Comparison of ENCODE assay signal across 11 cellular contexts in the genomic region with DNA sequence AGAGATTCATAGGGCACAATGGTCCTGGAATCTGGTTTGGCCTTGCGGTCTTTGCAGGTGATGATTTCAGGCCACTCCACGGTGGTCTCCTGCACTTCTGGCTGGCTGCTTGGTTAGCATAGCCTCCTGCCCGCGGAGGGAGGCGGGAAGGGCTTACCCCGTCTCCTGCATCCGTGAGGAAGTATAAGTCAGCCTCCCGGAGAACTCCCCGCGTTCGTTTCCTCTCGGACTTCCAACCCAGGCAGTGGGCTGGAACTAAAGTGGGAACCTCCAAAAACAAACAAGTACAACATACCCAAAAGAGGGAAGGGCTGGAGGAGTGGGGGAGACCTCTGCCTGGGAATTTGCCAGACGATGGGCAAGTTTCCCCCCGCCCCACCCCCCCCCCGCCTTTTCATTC. TPM values are rescaled to one million over a fixed set of nuclear protein-coding genes. Genes with fewer than 3 reads are reported as not detected.
A peak's percentile ranks its signal among the peaks of the same experiment; 100 is the strongest.
DNase-seq lines count a peak whose midpoint lies in the region; ATAC-seq and TF ChIP-seq lines count a peak whose summit lies in the region.
"Had no signal": no experiment of that assay in that cellular context is flagged by ENCODE, and none has a peak within 500 bp of the region (broad histone marks: within the 10 kb centered on the region; RNA-seq: fewer than 3 reads in every experiment).

No MANE protein-coding gene starts in this region.

- H3K36me3 ChIP-seq in brain microvascular endothelial cell (replicated peaks) = peaks cover 30% of the 10 kb centered on the region

- in situ Hi-C loops in brain microvascular endothelial cell (cut with HindIII; ENCODE audit: low pct_ligation_motif_present, low sequenced_read_pairs) = no loop called here

- H3K4me3 Mint-ChIP-seq in stimulated activated effector memory CD8-positive, alpha-beta T cell treated with anti-CD3 and anti-CD28 coated beads, Interleukin-12 subunit alpha, Interleukin-12 subunit beta, amount 100 ng/mL, for 72 hours = peak overlapping the region; percentile 70
- H3K4me3 Mint-ChIP-seq in activated naive CD4-positive, alpha-beta T cell treated with anti-CD3 and anti-CD28 coated beads for 36 hours = no peak overlapping the region

- no peak overlapping the region for H3K27ac Mint-ChIP-seq in stimulated activated effector memory CD8-positive, alpha-beta T cell treated with anti-CD3 and anti-CD28 coated beads, Interleukin-12 subunit alpha, Interleukin-12 subunit beta, amount 100 ng/mL, for 72 hours
- H3K27ac Mint-ChIP-seq in activated naive CD4-positive, alpha-beta T cell treated with anti-CD3 and anti-CD28 coated beads for 36 hours = no peak overlapping the region
- H3K27ac Mint-ChIP-seq: activated B cell treated with CpG ODN at 0.5 μM for 24 hours had no signal

- no peak for TF ChIP-seq CTCF in brain microvascular endothelial cell (IDR thresholded peaks at IDR 0.05; ENCODE audit: low read depth, low read length, missing control alignments)

- H3K27ac ChIP-seq in brain microvascular endothelial cell = peak overlapping the region; percentile 99

- H3K4me1 Mint-ChIP-seq in stimulated activated effector memory CD8-positive, alpha-beta T cell treated with anti-CD3 and anti-CD28 coated beads, Interleukin-12 subunit alpha, Interleukin-12 subunit beta, amount 100 ng/mL, for 72 hours = peaks cover 26% of the 10 kb centered on the region
- peaks cover 25% of the 10 kb centered on the region for H3K4me1 Mint-ChIP-seq in activated naive CD4-positive, alpha-beta T cell treated with anti-CD3 and anti-CD28 coated beads for 36 hours (ENCODE audit: low read depth)

- no peaks in the 10 kb centered on the region for H3K9me3 Mint-ChIP-seq in stimulated activated effector memory CD8-positive, alpha-beta T cell treated with anti-CD3 and anti-CD28 coated beads, Interleukin-12 subunit alpha, Interleukin-12 subunit beta, amount 100 ng/mL, for 72 hours
- H3K9me3 Mint-ChIP-seq in activated naive CD4-positive, alpha-beta T cell treated with anti-CD3 and anti-CD28 coated beads for 36 hours = no peaks in the 10 kb centered on the region
- H3K9me3 Mint-ChIP-seq: activated B cell treated with CpG ODN at 0.5 μM for 24 hours, IgD-negative memory B cell had no signal

- peak overlapping the region; percentile 97 for H3K4me3 ChIP-seq in brain microvascular endothelial cell (ENCODE audit: low read depth, low read length)

- intact Hi-C loops in activated naive CD4-positive, alpha-beta T cell treated with anti-CD3 and anti-CD28 coated beads for 36 hours (cut with micrococcal nuclease) = loop anchor here (1.0 to 2.0 kb wide), 3 partner anchors 300 to 635 kb away; partner anchors contain the start of gene MCOLN2

- CTCF ChIA-PET in activated naive CD4-positive, alpha-beta T cell treated with anti-CD3 and anti-CD28 coated beads for 36 hours (lab: Charles Lee) = interaction anchor here (0.7 kb wide), 1 partner anchor 122 kb away, joined by 3 read pairs; no protein-coding TSS in a partner anchor

- H3K27me3 Mint-ChIP-seq in activated naive CD4-positive, alpha-beta T cell treated with anti-CD3 and anti-CD28 coated beads for 36 hours (ENCODE audit: low read depth) = peaks cover 68% of the 10 kb centered on the region

- H3K36me3 Mint-ChIP-seq in stimulated activated effector memory CD8-positive, alpha-beta T cell treated with anti-CD3 and anti-CD28 coated beads, Interleukin-12 subunit alpha, Interleukin-12 subunit beta, amount 100 ng/mL, for 72 hours = peaks cover 5% of the 10 kb centered on the region
- H3K36me3 Mint-ChIP-seq in activated naive CD4-positive, alpha-beta T cell treated with anti-CD3 and anti-CD28 coated beads for 36 hours (ENCODE audit: low read depth) = no peaks in the 10 kb centered on the region
- H3K36me3 Mint-ChIP-seq: IgD-negative memory B cell had no signal

- DNase-seq in HCEC 1CT (peak; percentile 87), brain microvascular endothelial cell (no peak), islet precursor cell (peak; percentile 82)
- no peak for DNase-seq in stimulated activated effector memory CD8-positive, alpha-beta T cell treated with anti-CD3 and anti-CD28 coated beads, Interleukin-12 subunit alpha, Interleukin-12 subunit beta, amount 100 ng/mL, for 72 hours (ENCODE audit: low spot score in 2 of 2)
- no peak for DNase-seq in activated naive CD4-positive, alpha-beta T cell treated with anti-CD3 and anti-CD28 coated beads for 36 hours
- no peak for DNase-seq in stimulated activated CD4-positive, alpha-beta T cell treated with anti-CD3 and anti-CD28 coated beads, Interleukin-12 subunit alpha, Interleukin-12 subunit beta, amount 100 ng/mL, for 4 hours
- DNase-seq in activated naive CD4-positive, alpha-beta T cell (lab: John Stamatoyannopoulos, UW) = no peak
- DNase-seq: activated B cell treated with CpG ODN at 0.5 μM for 24 hours; stimulated activated CD8-positive, alpha-beta memory T cell treated with anti-CD3 and anti-CD28 coated beads, Interleukin-4, amount 100 ng/mL, for 48 hours had no signal

- ATAC-seq in stimulated activated effector memory CD8-positive, alpha-beta T cell treated with anti-CD3 and anti-CD28 coated beads, Interleukin-12 subunit alpha, Interleukin-12 subunit beta, amount 100 ng/mL, for 72 hours = no peak
- ATAC-seq in HG02571 (IDR thresholded peaks at IDR 0.05; ENCODE audit: unreplicated experiment) = no peak

- H3K27me3 ChIP-seq in brain microvascular endothelial cell (replicated peaks) = no peaks in the 10 kb centered on the region

RNA-seq across cellular contexts. Expression of gene CCN1, which starts 0.9 kb away (rescaled TPM):
- total RNA-seq in activated naive CD4-positive, alpha-beta T cell treated with anti-CD3 and anti-CD28 coated beads for 36 hours = not detected
- total RNA-seq: activated B cell treated with CpG ODN at 0.5 μM for 24 hours had no signal

Comparison
In these comparisons a context has a peak if more than half of its experiments do, and no peak if none do; other contexts are left out.
1. DNase-seq: peak in HCEC 1CT (single experiment) and islet precursor cell (single experiment); none in brain microvascular endothelial cell (single experiment), stimulated activated effector memory CD8-positive, alpha-beta T cell treated with anti-CD3 and anti-CD28 coated beads, Interleukin-12 subunit alpha, Interleukin-12 subunit beta, amount 100 ng/mL, for 72 hours (0 of 2), activated naive CD4-positive, alpha-beta T cell treated with anti-CD3 and anti-CD28 coated beads for 36 hours (single experiment), stimulated activated CD4-positive, alpha-beta T cell treated with anti-CD3 and anti-CD28 coated beads, Interleukin-12 subunit alpha, Interleukin-12 subunit beta, amount 100 ng/mL, for 4 hours (single experiment) and activated naive CD4-positive, alpha-beta T cell (0 of 4).